ENCODE assay signal across 20 cellular contexts in genomic region chr1:73749996-73750395, GRCh38.
A peak's percentile ranks its signal among the peaks of the same experiment; 100 is the strongest.
DNase-seq lines count a peak whose midpoint lies in the region; ATAC-seq and TF ChIP-seq lines count a peak whose summit lies in the region.
"Had no signal": no experiment of that assay in that cellular context is flagged by ENCODE, and none has a peak within 500 bp of the region (broad histone marks: within the 10 kb centered on the region; RNA-seq: fewer than 3 reads in every experiment).

No MANE protein-coding gene starts in this region.

- no peaks in the 10 kb centered on the region for H3K36me3 Mint-ChIP-seq in activated T-cell treated with anti-CD3 and anti-CD28 coated beads, Interleukin-2, amount 50 U/mL, for 4 hours (ENCODE audit: insufficient read depth)
- H3K36me3 Mint-ChIP-seq in nephron progenitor cell (ENCODE audit: low read depth) = no peaks in the 10 kb centered on the region
- H3K36me3 Mint-ChIP-seq: CD14-positive monocyte; CD4-positive, alpha-beta memory T cell; CD4-positive, CD25-positive, alpha-beta regulatory T cell; CD8-positive, alpha-beta memory T cell had no signal

- no peak for ATAC-seq in activated T-cell treated with anti-CD3 and anti-CD28 coated beads, Interleukin-2, amount 50 U/mL, for 4 hours

- TF ChIP-seq CTCF in nephron progenitor cell (IDR thresholded peaks at IDR 0.05) = no peak

- peak; percentile 91 for DNase-seq in cerebellar cortex (ENCODE audit: low spot score)
- peak; percentile 59 for DNase-seq in cerebellum (ENCODE audit: low spot score)
- DNase-seq in activated T-cell treated with anti-CD3 and anti-CD28 coated beads, Interleukin-2, amount 50 U/mL, for 4 hours = no peak
- DNase-seq in NCI-H2081 treated with DMSO at 0.1 percent for 48 hours (lab: John Stamatoyannopoulos, UW) = no peak
- no peak for DNase-seq in nephron progenitor cell
- DNase-seq: 8988T; ACHN; BE2C; CD4-positive, alpha-beta memory T cell; CD4-positive, CD25-positive, alpha-beta regulatory T cell; CD8-positive, alpha-beta memory T cell; COR-L47; DMS 273 treated with DMSO at 0.1 percent for 48 hours; DMS153; DMS53; DMS79; DND-41; EL; GF-D8 had no signal

- no peak overlapping the region for H3K27ac Mint-ChIP-seq in nephron progenitor cell
- H3K27ac Mint-ChIP-seq: CD14-positive monocyte; CD4-positive, alpha-beta memory T cell; CD4-positive, CD25-positive, alpha-beta regulatory T cell had no signal

- H3K9me3 Mint-ChIP-seq in activated T-cell treated with anti-CD3 and anti-CD28 coated beads, Interleukin-2, amount 50 U/mL, for 4 hours = peaks cover 13% of the 10 kb centered on the region
- H3K9me3 Mint-ChIP-seq in nephron progenitor cell = peaks cover 7% of the 10 kb centered on the region

- H3K4me1 Mint-ChIP-seq in activated T-cell treated with anti-CD3 and anti-CD28 coated beads, Interleukin-2, amount 50 U/mL, for 4 hours (ENCODE audit: low read depth) = no peaks in the 10 kb centered on the region
- H3K4me1 Mint-ChIP-seq in nephron progenitor cell = no peaks in the 10 kb centered on the region
- H3K4me1 Mint-ChIP-seq: CD14-positive monocyte; CD4-positive, alpha-beta memory T cell; CD4-positive, CD25-positive, alpha-beta regulatory T cell; CD8-positive, alpha-beta memory T cell had no signal

- no peak overlapping the region for H3K4me3 Mint-ChIP-seq in activated T-cell treated with anti-CD3 and anti-CD28 coated beads, Interleukin-2, amount 50 U/mL, for 4 hours
- H3K4me3 Mint-ChIP-seq in nephron progenitor cell = no peak overlapping the region
- H3K4me3 Mint-ChIP-seq: CD14-positive monocyte; CD4-positive, alpha-beta memory T cell; CD4-positive, CD25-positive, alpha-beta regulatory T cell; CD8-positive, alpha-beta memory T cell had no signal

- H3K27me3 Mint-ChIP-seq in activated T-cell treated with anti-CD3 and anti-CD28 coated beads, Interleukin-2, amount 50 U/mL, for 4 hours (ENCODE audit: low read depth) = no peaks in the 10 kb centered on the region
- no peaks in the 10 kb centered on the region for H3K27me3 Mint-ChIP-seq in nephron progenitor cell (ENCODE audit: low read depth, poor library complexity)
- H3K27me3 Mint-ChIP-seq: CD4-positive, alpha-beta memory T cell; CD4-positive, CD25-positive, alpha-beta regulatory T cell; CD8-positive, alpha-beta memory T cell had no signal

Comparison
In these comparisons a context has a peak if more than half of its experiments do, and no peak if none do; other contexts are left out.
1. DNase-seq: peak in cerebellar cortex (single experiment) and cerebellum (single experiment); none in activated T-cell treated with anti-CD3 and anti-CD28 coated beads, Interleukin-2, amount 50 U/mL, for 4 hours (single experiment), NCI-H2081 treated with DMSO at 0.1 percent for 48 hours (single experiment) and nephron progenitor cell (single experiment).